In genomic region chr10:52984169-52984568, GRCh38 we compare ENCODE assay signal across 25 cellular contexts.
DNase-seq lines count a peak whose midpoint lies in the region; ATAC-seq, FAIRE-seq and TF ChIP-seq lines count a peak whose summit lies in the region.
"Had no signal": no experiment of that assay in that cellular context is flagged by ENCODE, and none has a peak within 500 bp of the region (broad histone marks: within the 10 kb centered on the region; RNA-seq: fewer than 3 reads in every experiment).

No MANE protein-coding gene starts in this region.

- H3K27me3 ChIP-seq in PC-3 (ENCODE audit: low read length) (no peaks in the 10 kb centered on the region), mesenchymal stem cell (ENCODE audit: control insufficient read depth in 1 of 2, insufficient read depth in 1 of 2, low read length in 2 of 2) (no peaks in the 10 kb centered on the region), smooth muscle cell (ENCODE audit: low read depth) (no peaks in the 10 kb centered on the region)
- H3K27me3 ChIP-seq: BLaER1 had no signal

- TF ChIP-seq CTCF in PC-3 (conservative IDR thresholded peaks at IDR 0.05; ENCODE audit: low read depth, low read length) (no peak), smooth muscle cell (IDR thresholded peaks at IDR 0.05; ENCODE audit: borderline replicate concordance, insufficient read depth, poor library complexity, severe bottlenecking) (no peak), OCI-LY7 (conservative IDR thresholded peaks at IDR 0.05; ENCODE audit: low read length) (no peak)

- H3K27me3 Mint-ChIP-seq in stimulated activated naive B cell treated with anti-CD40 and anti-IgM and Interleukin-4, amounts not matched to agents 10 μg/mL and 1 μg/mL and 100 μg/mL, for 72 hours = no peaks in the 10 kb centered on the region
- H3K27me3 Mint-ChIP-seq: CD4-positive, CD25-positive, alpha-beta regulatory T cell; IgD-negative memory B cell; T-cell had no signal

- H3K79me1 ChIP-seq in mesenchymal stem cell (replicated peaks; ENCODE audit: low read length, poor library complexity, severe bottlenecking) = no peaks in the 10 kb centered on the region

- H4K8ac ChIP-seq in mesenchymal stem cell (ENCODE audit: low read length) = no peak overlapping the region

- no peak overlapping the region for H3K4me3 Mint-ChIP-seq in stimulated activated naive B cell treated with anti-CD40 and anti-IgM and Interleukin-4, amounts not matched to agents 10 μg/mL and 1 μg/mL and 100 μg/mL, for 72 hours
- H3K4me3 Mint-ChIP-seq: CD4-positive, CD25-positive, alpha-beta regulatory T cell; H9; IgD-negative memory B cell; T-cell had no signal

- CTCF ChIA-PET in PC-3 (lab: Charles Lee) (interaction anchor here (0.6 to 0.8 kb wide), 3 partner anchors 67 to 118 kb away, joined by 3 to 5 read pairs (median 3); no protein-coding TSS in a partner anchor), OCI-LY7 (lab: Charles Lee; ENCODE audit: unreplicated experiment) (no interaction called here)

- H3K18ac ChIP-seq in mesenchymal stem cell (ENCODE audit: low read depth in 1 of 2, low read length in 2 of 2) = no peak overlapping the region

- BruUV-seq in PC-3 (replicated peaks; lab: Mats Ljungman, UMichigan) = no TSS peak
- BruUV-seq in OCI-LY7 (replicated peaks; lab: Mats Ljungman, UMichigan) = no TSS peak

- H2AK5ac ChIP-seq in mesenchymal stem cell (ENCODE audit: low read length, severe bottlenecking) = no peak overlapping the region

- peak; percentile 58 for ATAC-seq in GM18870 (IDR thresholded peaks at IDR 0.05; ENCODE audit: unreplicated experiment)
- ATAC-seq in PC-3 = peak; percentile 75
- ATAC-seq in stimulated activated naive B cell treated with anti-CD40 and anti-IgM and Interleukin-4, amounts not matched to agents 10 μg/mL and 1 μg/mL and 100 μg/mL, for 72 hours (replicated peaks) = no peak
- no peak for ATAC-seq in GM18861 (IDR thresholded peaks at IDR 0.05; ENCODE audit: unreplicated experiment)
- ATAC-seq: T-cell had no signal

- no peak overlapping the region for H2BK15ac ChIP-seq in mesenchymal stem cell (ENCODE audit: low read depth, poor library complexity, severe bottlenecking)

- H3K14ac ChIP-seq in mesenchymal stem cell (ENCODE audit: low read length in 2 of 2) = no peak overlapping the region

- intact Hi-C loops in PC-3 (cut with micrococcal nuclease) (no loop called here), OCI-LY7 (cut with micrococcal nuclease; ENCODE audit: unreplicated experiment) (no loop called here)

- H2BK120ac ChIP-seq in mesenchymal stem cell (ENCODE audit: low read depth, low read length) = no peak overlapping the region

- no peaks in the 10 kb centered on the region for H3K36me3 ChIP-seq in PC-3 (ENCODE audit: low read depth, low read length)
- no peaks in the 10 kb centered on the region for H3K36me3 ChIP-seq in mesenchymal stem cell (ENCODE audit: control insufficient read depth in 1 of 2, insufficient read depth in 2 of 2, low read depth in 1 of 2, low read length in 2 of 2)
- no peaks in the 10 kb centered on the region for H3K36me3 ChIP-seq in smooth muscle cell (ENCODE audit: low read depth)
- H3K36me3 ChIP-seq in OCI-LY7 (ENCODE audit: insufficient read depth, low read length) = no peaks in the 10 kb centered on the region
- H3K36me3 ChIP-seq: BLaER1 had no signal

- H3K4me1 Mint-ChIP-seq in stimulated activated naive B cell treated with anti-CD40 and anti-IgM and Interleukin-4, amounts not matched to agents 10 μg/mL and 1 μg/mL and 100 μg/mL, for 72 hours = no peaks in the 10 kb centered on the region
- H3K4me1 Mint-ChIP-seq: CD4-positive, CD25-positive, alpha-beta regulatory T cell; T-cell had no signal

- DNase-seq in PC-3 = no peak
- DNase-seq in mesenchymal stem cell = peak; percentile 13
- DNase-seq in smooth muscle cell (lab: John Stamatoyannopoulos, UW; ENCODE audit: unreplicated experiment) = no peak
- DNase-seq in stimulated activated naive B cell treated with anti-CD40 and anti-IgM and Interleukin-4, amounts not matched to agents 10 μg/mL and 1 μg/mL and 100 μg/mL, for 72 hours = no peak
- no peak for DNase-seq in OCI-LY7 (ENCODE audit: low spot score)
- DNase-seq in GM12892 (ENCODE audit: insufficient read length) = no peak
- DNase-seq: CD4-positive, CD25-positive, alpha-beta regulatory T cell; DMS153; DND-41; H9; NCI-H1092; NCI-H1417 treated with DMSO at 0.1 percent for 48 hours; NCI-H1694 treated with DMSO at 0.1 percent for 48 hours; NCI-H2081; NCI-H2227 treated with DMSO at 0.1 percent for 48 hours; NCI-H526 treated with DMSO at 0.1 percent for 48 hours; Right ventricle myocardium superior; RPMI8226; T-cell had no signal

- H3K4me2 ChIP-seq in PC-3 (ENCODE audit: low read length) = no peak overlapping the region
- H3K4me2 ChIP-seq in mesenchymal stem cell (ENCODE audit: low read length, poor library complexity, severe bottlenecking) = no peak overlapping the region
- peak overlapping the region; percentile 38 for H3K4me2 ChIP-seq in smooth muscle cell
- no peak overlapping the region for H3K4me2 ChIP-seq in OCI-LY7 (ENCODE audit: low read length)
- H3K4me2 ChIP-seq: BLaER1 had no signal

- H4K20me1 ChIP-seq in PC-3 (ENCODE audit: low read length) (no peaks in the 10 kb centered on the region), smooth muscle cell (ENCODE audit: low read depth) (no peaks in the 10 kb centered on the region), OCI-LY7 (ENCODE audit: insufficient read depth, low read length) (no peaks in the 10 kb centered on the region)
- H4K20me1 ChIP-seq: BLaER1 had no signal

- no peak for FAIRE-seq in GM12892 (lab: Jason Lieb, UNC)
- FAIRE-seq: A204.1, GM19239 had no signal

- H3K4me1 ChIP-seq in PC-3 (ENCODE audit: insufficient read depth, low read length) (no peaks in the 10 kb centered on the region), mesenchymal stem cell (ENCODE audit: control insufficient read depth, insufficient read depth, low read depth, low read length) (no peaks in the 10 kb centered on the region), smooth muscle cell (ENCODE audit: low read depth) (no peaks in the 10 kb centered on the region), OCI-LY7 (ENCODE audit: insufficient read depth, low read length, poor library complexity, severe bottlenecking) (no peaks in the 10 kb centered on the region)
- H3K4me1 ChIP-seq: BLaER1 had no signal

- H3K27ac Mint-ChIP-seq in stimulated activated naive B cell treated with anti-CD40 and anti-IgM and Interleukin-4, amounts not matched to agents 10 μg/mL and 1 μg/mL and 100 μg/mL, for 72 hours = no peak overlapping the region
- H3K27ac Mint-ChIP-seq: CD4-positive, CD25-positive, alpha-beta regulatory T cell; H9; IgD-negative memory B cell; T-cell had no signal

- H3K9ac ChIP-seq in PC-3 (ENCODE audit: low read length) (no peak overlapping the region), mesenchymal stem cell (ENCODE audit: low read length) (no peak overlapping the region), smooth muscle cell (ENCODE audit: low read depth) (no peak overlapping the region)
- H3K9ac ChIP-seq: BLaER1 had no signal

- TF ChIP-seq POLR2A in GM12892 (IDR thresholded peaks at IDR 0.05; ENCODE audit: low read depth, low read length) = no peak

- no peak overlapping the region for H3K4ac ChIP-seq in mesenchymal stem cell (ENCODE audit: low read depth in 1 of 2, low read length in 2 of 2)

- H2AFZ ChIP-seq in PC-3 (ENCODE audit: low read length) (no peak overlapping the region), mesenchymal stem cell (ENCODE audit: low read depth, low read length) (no peak overlapping the region), smooth muscle cell (ENCODE audit: low read depth) (peak overlapping the region; percentile 61), OCI-LY7 (ENCODE audit: low read length) (no peak overlapping the region)

- H3K4me3 ChIP-seq in PC-3 (ENCODE audit: low read length) = no peak overlapping the region
- H3K4me3 ChIP-seq in mesenchymal stem cell (ENCODE audit: insufficient read depth in 1 of 2, low read depth in 1 of 2, low read length in 2 of 2) = no peak overlapping the region
- H3K4me3 ChIP-seq in smooth muscle cell = no peak overlapping the region
- no peak overlapping the region for H3K4me3 ChIP-seq in OCI-LY7 (ENCODE audit: low read depth, low read length, poor library complexity, severe bottlenecking)
- H3K4me3 ChIP-seq: BLaER1 had no signal

- no peak overlapping the region for H2BK12ac ChIP-seq in mesenchymal stem cell (ENCODE audit: low read length in 2 of 2)

- no peaks in the 10 kb centered on the region for H3K36me3 Mint-ChIP-seq in stimulated activated naive B cell treated with anti-CD40 and anti-IgM and Interleukin-4, amounts not matched to agents 10 μg/mL and 1 μg/mL and 100 μg/mL, for 72 hours
- H3K36me3 Mint-ChIP-seq: CD4-positive, CD25-positive, alpha-beta regulatory T cell; IgD-negative memory B cell; T-cell had no signal

- no peaks in the 10 kb centered on the region for H3F3A ChIP-seq in PC-3 (ENCODE audit: low read length, unreplicated experiment)
- no peaks in the 10 kb centered on the region for H3F3A ChIP-seq in smooth muscle cell (ENCODE audit: low read depth)

- peaks cover 0 to 2% of the 10 kb centered on the region in 2 donors for H3K9me3 Mint-ChIP-seq in stimulated activated naive B cell treated with anti-CD40 and anti-IgM and Interleukin-4, amounts not matched to agents 10 μg/mL and 1 μg/mL and 100 μg/mL, for 72 hours
- H3K9me3 Mint-ChIP-seq: H9, IgD-negative memory B cell had no signal

- H3K23ac ChIP-seq in mesenchymal stem cell (ENCODE audit: low read length in 2 of 2) = no peak overlapping the region

- 0 out of 2 replicates have a peak, but pooled peaks cover 4% of the 10 kb centered on the region for H3K9me2 ChIP-seq in PC-3 (replicated peaks; ENCODE audit: low read length)
- no peaks in the 10 kb centered on the region for H3K9me2 ChIP-seq in OCI-LY7 (ENCODE audit: insufficient read depth, low read length)

- H3K27ac ChIP-seq in PC-3 (ENCODE audit: low read length) = no peak overlapping the region
- no peak overlapping the region for H3K27ac ChIP-seq in mesenchymal stem cell (ENCODE audit: low read length, poor library complexity, severe bottlenecking)
- no peak overlapping the region for H3K27ac ChIP-seq in smooth muscle cell (ENCODE audit: low read depth)
- no peak overlapping the region for H3K27ac ChIP-seq in OCI-LY7 (ENCODE audit: low read depth, low read length, poor library complexity, severe bottlenecking)
- H3K27ac ChIP-seq: BLaER1 had no signal

- H3K79me2 ChIP-seq in PC-3 (ENCODE audit: low read length) (no peaks in the 10 kb centered on the region), smooth muscle cell (ENCODE audit: low read depth) (no peaks in the 10 kb centered on the region), OCI-LY7 (ENCODE audit: insufficient read depth, low read depth, low read length) (no peaks in the 10 kb centered on the region)

- H2BK5ac ChIP-seq in mesenchymal stem cell (ENCODE audit: low read depth, low read length, poor library complexity, severe bottlenecking) = no peak overlapping the region

- H3K9me3 ChIP-seq in PC-3 (ENCODE audit: low read length) = no peaks in the 10 kb centered on the region
- H3K9me3 ChIP-seq in mesenchymal stem cell (ENCODE audit: control insufficient read depth, low read length) = no peaks in the 10 kb centered on the region
- no peaks in the 10 kb centered on the region for H3K9me3 ChIP-seq in smooth muscle cell (replicated peaks; ENCODE audit: low read depth)
- H3K9me3 ChIP-seq in OCI-LY7 (ENCODE audit: low read length) = no peaks in the 10 kb centered on the region
- H3K9me3 ChIP-seq: BLaER1 had no signal

- POLR2A ChIA-PET in PC-3 (lab: Charles Lee; ENCODE audit: unreplicated experiment) (interaction anchor here (0.6 kb wide), 3 partner anchors 27 to 342 kb away, joined by 3 to 6 read pairs (median 4); no protein-coding TSS in a partner anchor), OCI-LY7 (lab: Charles Lee) (interaction anchor here (0.7 to 0.9 kb wide), 2 partner anchors 9 to 30 kb away, joined by 4 to 6 read pairs; no protein-coding TSS in a partner anchor)

- H4K91ac ChIP-seq in mesenchymal stem cell (ENCODE audit: low read length) = no peak overlapping the region

Comparison
In these comparisons a context has a peak if more than half of its experiments do, and no peak if none do; other contexts are left out.
1. ATAC-seq: peak in GM18870 (single experiment) and PC-3 (single experiment); none in stimulated activated naive B cell treated with anti-CD40 and anti-IgM and Interleukin-4, amounts not matched to agents 10 μg/mL and 1 μg/mL and 100 μg/mL, for 72 hours (0 of 2) and GM18861 (single experiment).